ENCODE assay signal across 8 cellular contexts in the genomic region with DNA sequence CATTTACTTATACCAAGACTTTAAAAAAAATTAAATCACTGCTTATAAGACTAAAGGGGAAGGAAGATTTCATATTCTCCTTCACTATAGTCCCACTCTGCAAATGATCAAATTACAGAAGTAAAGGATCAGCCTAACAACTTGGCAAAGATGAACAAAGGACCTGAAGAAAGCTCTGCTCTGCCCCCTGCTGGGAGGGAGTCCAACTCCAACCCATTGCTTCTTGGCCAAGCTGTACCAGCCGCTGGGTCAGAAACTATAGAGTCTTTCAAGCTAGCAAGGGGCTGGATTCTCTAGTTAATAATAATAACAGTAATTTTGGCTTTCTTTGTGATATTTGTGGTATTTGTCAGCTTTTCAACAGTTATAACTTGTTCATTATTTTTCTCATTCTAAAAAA.
A peak's percentile ranks its signal among the peaks of the same experiment; 100 is the strongest.
DNase-seq lines count a peak whose midpoint lies in the region; ATAC-seq and TF ChIP-seq lines count a peak whose summit lies in the region.

No MANE protein-coding gene starts in this region.

- intact Hi-C loops in adrenal gland (cut with DNase I) (no loop called here), left lung (cut with DNase I) (no loop called here), aorta (cut with DNase I) (no loop called here)

- H3K27ac ChIP-seq in C4-2B (no peak overlapping the region), adrenal gland (no peak overlapping the region), left lung (no peak overlapping the region), aorta (ENCODE audit: low read depth in 1 of 2, low read length in 2 of 2) (no peak overlapping the region)

- H3K4me3 ChIP-seq in adrenal gland (no peak overlapping the region), left lung (no peak overlapping the region), aorta (ENCODE audit: low read length in 2 of 2) (no peak overlapping the region)

- ATAC-seq in GM18861 (IDR thresholded peaks at IDR 0.05; ENCODE audit: unreplicated experiment): peak; percentile 67
- peak; percentile 33 for ATAC-seq in left lung
- no peak for ATAC-seq in GM19395 (IDR thresholded peaks at IDR 0.05; ENCODE audit: unreplicated experiment)
- ATAC-seq in aorta (ENCODE audit: low FRiP score): no peak

- H3K27me3 ChIP-seq in adrenal gland: no peaks in the 10 kb centered on the region
- no peaks in the 10 kb centered on the region for H3K27me3 ChIP-seq in left lung
- H3K27me3 ChIP-seq in aorta (ENCODE audit: control insufficient read depth in 1 of 2, insufficient read depth in 2 of 2, low read length in 1 of 2): no peaks in the 10 kb centered on the region

- H3K36me3 ChIP-seq in adrenal gland (replicated peaks in 1 of 2) (no peaks in the 10 kb centered on the region), left lung (no peaks in the 10 kb centered on the region), aorta (ENCODE audit: control insufficient read depth in 1 of 2, insufficient read depth in 2 of 2, low read length in 1 of 2) (no peaks in the 10 kb centered on the region)

- DNase-seq in Kasumi-1 (lab: John Stamatoyannopoulos, UW) (peak; percentile 46 to 67), adrenal gland (peak; percentile 16 to 56 (median 25)), left lung (no peak), NCI-H1092 (lab: John Stamatoyannopoulos, UW) (no peak), aorta (no peak)

- no peak for TF ChIP-seq POLR2A in adrenal gland (IDR thresholded peaks at IDR 0.05)

- no peaks in the 10 kb centered on the region for H3K9me3 ChIP-seq in adrenal gland (replicated peaks in 1 of 3)
- no peaks in the 10 kb centered on the region for H3K9me3 ChIP-seq in left lung
- H3K9me3 ChIP-seq in aorta (ENCODE audit: control insufficient read depth, low read length): no peaks in the 10 kb centered on the region

- TF ChIP-seq CTCF in C4-2B (conservative IDR thresholded peaks at IDR 0.05) (peak; percentile 84), adrenal gland (IDR thresholded peaks at IDR 0.05) (peak in 3 of 6 experiments; percentile 20 to 39 (median 27)), left lung (IDR thresholded peaks at IDR 0.05) (peak; percentile 31 to 37)

- WGBS in adrenal gland, 4 donors: 48 to 82% (median 66%) methylated on average over 1 of the region's 1 CpG
- WGBS in aorta, 2 donors: 62 to 69% methylated on average over 1 of the region's 1 CpG

- no peaks in the 10 kb centered on the region for H3K4me1 ChIP-seq in adrenal gland (replicated peaks in 1 of 2)
- no peaks in the 10 kb centered on the region for H3K4me1 ChIP-seq in left lung
- H3K4me1 ChIP-seq in aorta (ENCODE audit: control insufficient read depth in 1 of 2, insufficient read depth in 2 of 2, low read length in 2 of 2): no peaks in the 10 kb centered on the region

Comparison
In these comparisons a context has a peak if more than half of its experiments do, and no peak if none do; other contexts are left out.
1. ATAC-seq: peak in GM18861 (single experiment) and left lung (single experiment); none in GM19395 (single experiment) and aorta (single experiment).
2. DNase-seq: peak in Kasumi-1 (2 of 2) and adrenal gland (7 of 7); none in left lung (0 of 2), NCI-H1092 (single experiment) and aorta (0 of 2).